ENCODE assay signal across 20 cellular contexts in genomic region chr3:44318929-44319328, GRCh38. TPM values are rescaled to one million over a fixed set of nuclear protein-coding genes. Genes with fewer than 3 reads are reported as not detected.
DNase-seq lines count a peak whose midpoint lies in the region; ATAC-seq and TF ChIP-seq lines count a peak whose summit lies in the region.
"Had no signal": no experiment of that assay in that cellular context is flagged by ENCODE, and none has a peak within 500 bp of the region (broad histone marks: within the 10 kb centered on the region; RNA-seq: fewer than 3 reads in every experiment).

No MANE protein-coding gene starts in this region.

- H3K9me2 ChIP-seq in Loucy (replicated peaks; ENCODE audit: low read depth, low read length) = no peaks in the 10 kb centered on the region

- H3K4me3 ChIP-seq in Loucy (ENCODE audit: low read length, poor library complexity, severe bottlenecking) = no peak overlapping the region
- H3K4me3 ChIP-seq in breast epithelium = no peak overlapping the region
- H3K4me3 ChIP-seq: cardiac muscle cell, GM23248, SK-N-MC had no signal

- intact Hi-C loops in breast epithelium (cut with DNase I; ENCODE audit: low total_unique reads) = loop anchor here (10.0 kb wide), 1 partner anchor 826 kb away; the partner anchor contains the start of gene CDCP1

- no peak for ATAC-seq in HG03045 (IDR thresholded peaks at IDR 0.05; ENCODE audit: unreplicated experiment)
- ATAC-seq in HG03457 (IDR thresholded peaks at IDR 0.05; ENCODE audit: unreplicated experiment) = no peak
- ATAC-seq: effector memory CD8-positive, alpha-beta T cell had no signal

- H3K36me3 ChIP-seq in Loucy (ENCODE audit: insufficient read depth, low read length) = no peaks in the 10 kb centered on the region
- H3K36me3 ChIP-seq in breast epithelium = no peaks in the 10 kb centered on the region
- H3K36me3 ChIP-seq: cardiac muscle cell had no signal

- H3K27me3 ChIP-seq in Loucy (ENCODE audit: insufficient read depth, low read length, poor library complexity, severe bottlenecking) (no peaks in the 10 kb centered on the region), breast epithelium (no peaks in the 10 kb centered on the region)

- no peak overlapping the region for H3K9ac ChIP-seq in Loucy (ENCODE audit: low read depth, low read length, poor library complexity, severe bottlenecking)
- H3K9ac ChIP-seq: GM23248 had no signal

- H3K4me1 ChIP-seq in Loucy (ENCODE audit: insufficient read depth, low read length, poor library complexity, severe bottlenecking) = no peaks in the 10 kb centered on the region
- H3K4me1 ChIP-seq in breast epithelium = no peaks in the 10 kb centered on the region

- H2AFZ ChIP-seq in Loucy (ENCODE audit: low read length) = no peak overlapping the region
- H2AFZ ChIP-seq: GM23248 had no signal

- H3K27ac ChIP-seq in breast epithelium = no peak overlapping the region
- H3K27ac ChIP-seq: 22Rv1, cardiac muscle cell, GM23248, SK-N-MC had no signal

- H3K9me3 ChIP-seq in Loucy (ENCODE audit: insufficient read depth, low read depth, low read length) (no peaks in the 10 kb centered on the region), breast epithelium (no peaks in the 10 kb centered on the region)

- no peak for TF ChIP-seq POLR2A in breast epithelium (IDR thresholded peaks at IDR 0.05)

- no peak overlapping the region for H3K4me2 ChIP-seq in Loucy (ENCODE audit: low read depth, low read length, poor library complexity, severe bottlenecking)

- H4K20me1 ChIP-seq in Loucy (ENCODE audit: insufficient read depth, low read length, poor library complexity, severe bottlenecking) = no peaks in the 10 kb centered on the region

- no peaks in the 10 kb centered on the region for H3K79me2 ChIP-seq in Loucy (ENCODE audit: insufficient read depth, low read length)

- DNase-seq in DMS 273 (lab: John Stamatoyannopoulos, UW; ENCODE audit: unreplicated experiment) (peak; percentile 13), DMS 273 treated with DMSO at 0.1 percent for 48 hours (lab: John Stamatoyannopoulos, UW) (no peak), SKM-1 (lab: John Stamatoyannopoulos, UW; ENCODE audit: unreplicated experiment) (peak; percentile 36), kidney tubule cell (ENCODE audit: low spot score) (peak; percentile 5), breast epithelium (ENCODE audit: low spot score in 2 of 2) (no peak)
- DNase-seq: activated CD4-positive, CD25-positive, alpha-beta regulatory T cell; activated CD8-positive, alpha-beta memory T cell treated with anti-CD3 and anti-CD28 coated beads, Interleukin-2, amount 50 U/mL, for 4 hours; CD4-positive, alpha-beta memory T cell; effector memory CD8-positive, alpha-beta T cell; GM23248; NCI-H187 treated with DMSO at 0.1 percent for 48 hours; NCI-H774; occipital lobe; stimulated activated CD4-positive, alpha-beta T cell treated with anti-CD3 and anti-CD28 coated beads, Interleukin-4, amount 100 ng/mL, for 4 hours had no signal

- TF ChIP-seq CTCF in Loucy (conservative IDR thresholded peaks at IDR 0.05; ENCODE audit: low read length) = peak; percentile 47
- no peak for TF ChIP-seq CTCF in breast epithelium (IDR thresholded peaks at IDR 0.05)

- no peaks in the 10 kb centered on the region for H3F3A ChIP-seq in Loucy (ENCODE audit: low read depth)

RNA-seq across cellular contexts. Expression of gene TCAIM, which starts 19.6 kb away (rescaled TPM):
- 10 to 100 TPM; 19.7 to 25.2 (median 24.2) TPM for total RNA-seq in breast epithelium

Comparison
In these comparisons a context has a peak if more than half of its experiments do, and no peak if none do; other contexts are left out.
1. DNase-seq: peak in DMS 273 (single experiment), SKM-1 (single experiment) and kidney tubule cell (single experiment); none in DMS 273 treated with DMSO at 0.1 percent for 48 hours (single experiment) and breast epithelium (0 of 2).